8 cellular contexts compared by ENCODE assay signal in genomic region chr17:50094243-50094752, GRCh38.
A peak's percentile ranks its signal among the peaks of the same experiment; 100 is the strongest.
DNase-seq lines count a peak whose midpoint lies in the region; ATAC-seq lines count a peak whose summit lies in the region.

No MANE protein-coding gene starts in this region.

- ATAC-seq in HG03108 (IDR thresholded peaks at IDR 0.05; ENCODE audit: unreplicated experiment) (peak; percentile 34), GM18858 (IDR thresholded peaks at IDR 0.05; ENCODE audit: unreplicated experiment) (no peak)

- DNase-seq in DMS53 treated with DMSO at 0.1 percent for 48 hours (lab: John Stamatoyannopoulos, UW; ENCODE audit: unreplicated experiment) (peak; percentile 87), NCI-H446 (lab: John Stamatoyannopoulos, UW) (peak; percentile 75 to 91), kidney tubule cell (ENCODE audit: low spot score) (peak; percentile 86)
- DNase-seq in activated CD4-positive, alpha-beta T cell treated with anti-CD3 and anti-CD28 coated beads for 24 hours (ENCODE audit: low read depth in 2 of 2) = peak; percentile 90 to 94
- peak; percentile 72 to 88 for DNase-seq in stimulated activated CD4-positive, alpha-beta T cell treated with anti-CD3 and anti-CD28 coated beads, Interleukin-15, amount 100 ng/mL, for 48 hours (ENCODE audit: low read depth in 2 of 2)

- H3K27ac ChIP-seq in cingulate gyrus (ENCODE audit: low read depth, low read length) = peak overlapping the region; percentile 94
